11 cellular contexts compared by ENCODE assay signal in the genomic region with DNA sequence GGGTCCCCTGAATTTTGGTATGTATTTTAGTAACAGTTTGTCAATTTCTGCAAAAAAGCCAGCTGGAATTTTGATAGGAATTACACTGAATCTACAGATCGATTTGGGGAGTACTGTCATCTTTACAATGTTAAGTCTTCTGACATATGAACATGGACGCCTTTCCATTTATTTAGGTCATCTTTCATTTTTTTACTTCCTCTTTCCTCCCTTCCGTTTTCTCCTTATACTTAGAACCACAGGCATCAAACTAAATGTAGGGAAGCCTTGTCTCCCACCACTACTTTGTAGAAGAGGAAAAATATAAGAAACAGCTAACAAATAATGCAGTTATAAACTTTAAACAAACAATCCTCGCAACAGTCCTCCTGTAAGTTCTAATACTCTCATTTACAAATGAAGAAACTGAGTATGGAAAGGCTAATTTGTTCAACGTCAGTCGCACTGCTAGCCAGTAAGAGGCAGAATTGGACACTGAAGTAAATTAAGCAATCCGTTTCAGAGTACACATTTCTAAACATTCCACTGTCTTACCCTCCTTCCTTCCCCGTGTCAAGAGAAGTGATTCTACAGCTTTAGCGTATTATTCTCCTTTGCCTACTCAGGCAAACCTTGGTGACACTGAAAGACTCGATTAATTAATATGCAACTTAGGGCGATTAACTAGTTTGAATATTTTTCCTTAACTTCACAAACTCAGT. TPM values are rescaled to one million over a fixed set of nuclear protein-coding genes. Genes with fewer than 3 reads are reported as not detected.
DNase-seq lines count a peak whose midpoint lies in the region; ATAC-seq, FAIRE-seq and TF ChIP-seq lines count a peak whose summit lies in the region.
"Had no signal": no experiment of that assay in that cellular context is flagged by ENCODE, and none has a peak within 500 bp of the region (broad histone marks: within the 10 kb centered on the region; RNA-seq: fewer than 3 reads in every experiment).

No MANE protein-coding gene starts in this region.

- no peak overlapping the region for H3K4me3 Mint-ChIP-seq in activated CD4-positive, alpha-beta T cell treated with anti-CD3 and anti-CD28 coated beads for 36 hours
- H3K4me3 Mint-ChIP-seq in stimulated activated memory B cell treated with anti-CD40 and anti-IgM and Interleukin-4, amounts not matched to agents 10 μg/mL and 1 μg/mL and 100 μg/mL, for 72 hours = peak overlapping the region; percentile 62

- no peak for TF ChIP-seq RAD21 in K562 (CRISPR knock-in tag; conservative IDR thresholded peaks at IDR 0.05 in 1 of 2, IDR thresholded peaks at IDR 0.05 in 1 of 2)

- H3K36me3 ChIP-seq in K562 (ENCODE audit: control insufficient read depth, insufficient read depth, low read length) (peaks cover 8% of the 10 kb centered on the region; the same call in 2 of the 3 replicates), stomach (peaks cover 0 to 14% (median 0%) of the 10 kb centered on the region in 4 donors)

- no peaks in the 10 kb centered on the region for H3K9me3 ChIP-seq in K562 (replicated peaks; ENCODE audit: control insufficient read depth, insufficient read depth, low read depth, low read length)
- H3K9me3 ChIP-seq in stomach = no peaks in the 10 kb centered on the region

- no peaks in the 10 kb centered on the region for H3K27me3 Mint-ChIP-seq in activated CD4-positive, alpha-beta T cell treated with anti-CD3 and anti-CD28 coated beads for 36 hours
- H3K27me3 Mint-ChIP-seq in stimulated activated memory B cell treated with anti-CD40 and anti-IgM and Interleukin-4, amounts not matched to agents 10 μg/mL and 1 μg/mL and 100 μg/mL, for 72 hours = no peaks in the 10 kb centered on the region

- no TSS peak for BruUV-seq in K562 (replicated peaks; lab: Mats Ljungman, UMichigan)

- POLR2A ChIA-PET in activated CD4-positive, alpha-beta T cell treated with anti-CD3 and anti-CD28 coated beads for 36 hours (lab: Charles Lee) = no interaction called here
- POLR2A ChIA-PET in K562 (lab: Yijun Ruan, JAX) = interaction anchor here (0.7 kb wide), 1 partner anchor 11 kb away, joined by 4 read pairs; no protein-coding TSS in a partner anchor

- no peak for ATAC-seq in activated CD4-positive, alpha-beta T cell treated with anti-CD3 and anti-CD28 coated beads for 36 hours
- no peak for ATAC-seq in K562
- no peak for ATAC-seq in stimulated activated memory B cell treated with anti-CD40 and anti-IgM and Interleukin-4, amounts not matched to agents 10 μg/mL and 1 μg/mL and 100 μg/mL, for 72 hours

- intact Hi-C loops in activated CD4-positive, alpha-beta T cell treated with anti-CD3 and anti-CD28 coated beads for 36 hours (cut with DNase I, micrococcal nuclease) = no loop called here
- intact Hi-C loops in K562 (cut with micrococcal nuclease) (no loop called here), stomach (cut with DNase I; ENCODE audit: low total_unique reads) (no loop called here)

- 58% methylated on average over 11 of the region's 11 CpGs for WGBS in K562 (ENCODE audit: insufficient coverage, low coverage, missing lambda C conversion rate)
- WGBS in stomach, 5 donors = 69 to 82% (median 76%) methylated on average over 11 of the region's 11 CpGs

- peaks cover 18% of the 10 kb centered on the region for H4K20me1 ChIP-seq in K562 (replicated peaks; ENCODE audit: control insufficient read depth, insufficient read depth, low read length)

- no peaks in the 10 kb centered on the region for H3K9me1 ChIP-seq in K562 (ENCODE audit: control insufficient read depth, insufficient read depth, low read length)

- H3K4me3 ChIP-seq in K562 (no peak overlapping the region), stomach (no peak overlapping the region)

- H3K4me1 ChIP-seq in K562 (replicated peaks in 1 of 2; ENCODE audit: control insufficient read depth in 2 of 2, insufficient read depth in 2 of 2, low read length in 2 of 2) (peaks cover 6 to 15% of the 10 kb centered on the region in 2 experiments; a peak in 4 of 5 replicates), stomach (peaks cover 4 to 99% (median 63%) of the 10 kb centered on the region in 4 donors)

- peaks cover 56% of the 10 kb centered on the region for H3K4me1 Mint-ChIP-seq in activated CD4-positive, alpha-beta T cell treated with anti-CD3 and anti-CD28 coated beads for 36 hours
- peaks cover 58% of the 10 kb centered on the region for H3K4me1 Mint-ChIP-seq in stimulated activated memory B cell treated with anti-CD40 and anti-IgM and Interleukin-4, amounts not matched to agents 10 μg/mL and 1 μg/mL and 100 μg/mL, for 72 hours

- H3K27me3 ChIP-seq in K562 (ENCODE audit: control insufficient read depth in 2 of 2, insufficient read depth in 2 of 2, low read length in 2 of 2) (no peaks in the 10 kb centered on the region), stomach (no peaks in the 10 kb centered on the region)

- TF ChIP-seq CTCF in K562 (IDR thresholded peaks at IDR 0.05 in 2 of 3, conservative IDR thresholded peaks at IDR 0.05 in 1 of 3; ENCODE audit: insufficient read depth in 2 of 3, low read depth in 1 of 3, low read length in 3 of 3) (no peak), stomach (IDR thresholded peaks at IDR 0.05) (no peak)

- peaks cover 90% of the 10 kb centered on the region for H3K79me2 ChIP-seq in K562 (ENCODE audit: control insufficient read depth, insufficient read depth, low read length)

- H2AFZ ChIP-seq in K562 (ENCODE audit: low read depth, low read length) = no peak overlapping the region

- FAIRE-seq in K562 (lab: Jason Lieb, UNC) = peak; percentile 40
- FAIRE-seq: endothelial cell of umbilical vein had no signal

- TF ChIP-seq POLR2A in K562 (conservative IDR thresholded peaks at IDR 0.05) (no peak), stomach (IDR thresholded peaks at IDR 0.05) (no peak)

- H3K27ac Mint-ChIP-seq in activated CD4-positive, alpha-beta T cell treated with anti-CD3 and anti-CD28 coated beads for 36 hours = peak overlapping the region; percentile 52
- peak overlapping the region; percentile 62 for H3K27ac Mint-ChIP-seq in stimulated activated memory B cell treated with anti-CD40 and anti-IgM and Interleukin-4, amounts not matched to agents 10 μg/mL and 1 μg/mL and 100 μg/mL, for 72 hours

- no peak overlapping the region for H3K9ac ChIP-seq in K562 (ENCODE audit: insufficient read depth in 1 of 2, low read depth in 2 of 2, low read length in 2 of 2)

- peaks cover 13% of the 10 kb centered on the region for H3K36me3 Mint-ChIP-seq in activated CD4-positive, alpha-beta T cell treated with anti-CD3 and anti-CD28 coated beads for 36 hours (ENCODE audit: low read depth)
- peaks cover 16% of the 10 kb centered on the region for H3K36me3 Mint-ChIP-seq in stimulated activated memory B cell treated with anti-CD40 and anti-IgM and Interleukin-4, amounts not matched to agents 10 μg/mL and 1 μg/mL and 100 μg/mL, for 72 hours

- 0 out of 2 replicates have a peak overlapping the region, but pooled peaks have one; percentile 14 for H3K4me2 ChIP-seq in K562 (ENCODE audit: insufficient read depth, low read length)

- CTCF ChIA-PET in activated CD4-positive, alpha-beta T cell treated with anti-CD3 and anti-CD28 coated beads for 36 hours (lab: Charles Lee) = interaction anchor here (0.9 to 1.0 kb wide), 2 partner anchors 18 to 20 kb away, joined by 3 to 5 read pairs; no protein-coding TSS in a partner anchor
- CTCF ChIA-PET in K562 (lab: Yijun Ruan, JAX; ENCODE audit: low intra/inter-chr PET ratio) = no interaction called here

- no peak for TF ChIP-seq EP300 in K562 (IDR thresholded peaks at IDR 0.05; ENCODE audit: low read length)
- no peak for TF ChIP-seq EP300 in stomach (IDR thresholded peaks at IDR 0.05)

- peak overlapping the region; percentile 61; the same call in 1 of the 3 replicates for H3K27ac ChIP-seq in K562 (ENCODE audit: extremely low read depth, low read depth, low read length)
- peak overlapping the region in 2 of 5 donors; percentile 9 to 56 for H3K27ac ChIP-seq in stomach
- H3K27ac ChIP-seq: 22Rv1 had no signal

- H3K9me3 Mint-ChIP-seq in activated CD4-positive, alpha-beta T cell treated with anti-CD3 and anti-CD28 coated beads for 36 hours (ENCODE audit: low read depth) = no peaks in the 10 kb centered on the region
- H3K9me3 Mint-ChIP-seq in stimulated activated memory B cell treated with anti-CD40 and anti-IgM and Interleukin-4, amounts not matched to agents 10 μg/mL and 1 μg/mL and 100 μg/mL, for 72 hours = no peaks in the 10 kb centered on the region

- DNase-seq in activated CD4-positive, alpha-beta T cell treated with anti-CD3 and anti-CD28 coated beads for 36 hours = no peak
- no peak for DNase-seq in activated CD4-positive, alpha-beta T cell treated with anti-CD3 and anti-CD28 coated beads, Interleukin-2, amount 50 U/mL, for 48 hours
- no peak for DNase-seq in K562 (ENCODE audit: extremely low read depth in 1 of 4, low spot score in 3 of 4)
- no peak for DNase-seq in NCI-H345 treated with DMSO at 0.1 percent for 48 hours (lab: John Stamatoyannopoulos, UW; ENCODE audit: unreplicated experiment)
- no peak for DNase-seq in stomach
- DNase-seq: activated CD4-positive, alpha-beta T cell treated with anti-CD3 and anti-CD28 coated beads, Interleukin-2, amount 50 U/mL, for 4 hours; SHP77; substantia nigra had no signal

- in situ Hi-C loops in K562 (cut with MboI) = no loop called here

RNA-seq across cellular contexts. Expression of a gene that starts 25.6 kb away (rescaled TPM):
- total RNA-seq in activated CD4-positive, alpha-beta T cell treated with anti-CD3 and anti-CD28 coated beads for 36 hours = 100 to 1,000 TPM; 438 to 449 TPM
- total RNA-seq in K562 (2011; cell fraction: chromatin; rRNA removed; ENCODE audit: low replicate concordance) = 37.6 and 39.3 TPM in 2 replicates
- total RNA-seq in K562 (2011; cell fraction: nucleolus; rRNA removed) = 40.9 and 41.2 TPM in 2 replicates
- total RNA-seq in K562 (2011; cell fraction: nucleoplasm; rRNA removed) = 54.2 and 73.1 TPM in 2 replicates
- total RNA-seq in K562 (2014; rRNA removed) = 136 and 147 TPM in 2 replicates
- 214 and 232 TPM in 2 replicates for total RNA-seq in K562 (2014; rRNA removed; fragmentation: Illumina TruSeq; extraction: Trizol)
- total RNA-seq in K562 (2015; rRNA removed; fragmentation: Illumina TruSeq; extraction: Trizol) = 229 and 236 TPM in 2 replicates
- 255 and 267 TPM in 2 replicates for total RNA-seq in K562 (2021)
- 136 and 148 TPM in 2 replicates for polyA plus RNA-seq in K562 (2011; rRNA removed)
- 137 and 195 TPM in 2 replicates for polyA plus RNA-seq in K562 (2011; cell fraction: cytosol; rRNA removed)
- 75.2 and 120 TPM in 2 replicates for polyA plus RNA-seq in K562 (2011; cell fraction: nucleus; rRNA removed)
- polyA plus RNA-seq in K562 (2012) = 285 and 304 TPM in 2 replicates
- polyA plus RNA-seq in K562 (2014; fragmentation: Illumina TruSeq; extraction: Trizol) = 269 and 334 TPM in 2 replicates
- polyA plus RNA-seq in K562 (2014; fragmentation: Nextera tagmentation; extraction: Ambion mirVana) = 100 to 1,000 TPM; 345 to 540 TPM
- polyA plus RNA-seq in K562 (2014; rRNA removed) = 147 and 152 TPM in 2 replicates
- polyA minus RNA-seq in K562 (2011; rRNA and poly(A)+ RNA removed) = 216 and 222 TPM in 2 replicates
- polyA minus RNA-seq in K562 (2011; cell fraction: cytosol; rRNA and poly(A)+ RNA removed) = 249 and 294 TPM in 2 replicates
- 20.9 and 49.4 TPM in 2 replicates for polyA minus RNA-seq in K562 (2011; cell fraction: nucleus; rRNA and poly(A)+ RNA removed)
- 100 to 1,000 TPM; 107 to 380 (median 374) TPM for total RNA-seq in stomach
- 100 to 1,000 TPM; 218 to 461 (median 340) TPM for polyA plus RNA-seq in stomach

RNA-seq across cellular contexts. Expression of a gene that starts 26.0 kb away (rescaled TPM):
- total RNA-seq in activated CD4-positive, alpha-beta T cell treated with anti-CD3 and anti-CD28 coated beads for 36 hours = 1 to 10 TPM; 9.4 TPM
- 15.7 and 36.6 TPM in 2 replicates for total RNA-seq in K562 (2011; cell fraction: chromatin; rRNA removed; ENCODE audit: low replicate concordance)
- 21.7 and 24.9 TPM in 2 replicates for total RNA-seq in K562 (2011; cell fraction: nucleolus; rRNA removed)
- total RNA-seq in K562 (2011; cell fraction: nucleoplasm; rRNA removed) = 23.7 and 33.4 TPM in 2 replicates
- total RNA-seq in K562 (2014; rRNA removed) (6.5 and 8.0 TPM in 2 replicates), K562 (2014; rRNA removed; fragmentation: Illumina TruSeq; extraction: Trizol) (6.4 and 6.6 TPM in 2 replicates), K562 (2015; rRNA removed; fragmentation: Illumina TruSeq; extraction: Trizol) (7.5 and 8.3 TPM in 2 replicates), K562 (2021) (7.7 and 8.2 TPM in 2 replicates), stomach (10 to 100 TPM in 4 of 5 donors, not detected in 1; 10.3 to 39.8 (median 18.4) TPM)
- polyA plus RNA-seq in K562 (2011; rRNA removed) (9.3 and 11.7 TPM in 2 replicates), K562 (2014; fragmentation: Illumina TruSeq; extraction: Trizol) (14.6 and 15.4 TPM in 2 replicates), K562 (2014; fragmentation: Nextera tagmentation; extraction: Ambion mirVana) (1 to 10 TPM; 4.0 to 4.2 TPM), K562 (2014; rRNA removed) (8.8 and 9.5 TPM in 2 replicates), stomach (10 to 100 TPM; 18.3 to 31.2 (median 22.1) TPM)
- polyA plus RNA-seq in K562 (2011; cell fraction: cytosol; rRNA removed) = 15.7 and 16.0 TPM in 2 replicates
- 4.7 and 9.4 TPM in 2 replicates for polyA plus RNA-seq in K562 (2011; cell fraction: nucleus; rRNA removed)
- 10.3 and 13.8 TPM in 2 replicates for polyA plus RNA-seq in K562 (2012)
- 7.7 and 9.8 TPM in 2 replicates for polyA minus RNA-seq in K562 (2011; rRNA and poly(A)+ RNA removed)
- polyA minus RNA-seq in K562 (2011; cell fraction: cytosol; rRNA and poly(A)+ RNA removed) = 4.1 and 4.7 TPM in 2 replicates
- 5.7 and 8.4 TPM in 2 replicates for polyA minus RNA-seq in K562 (2011; cell fraction: nucleus; rRNA and poly(A)+ RNA removed)

RNA-seq across cellular contexts. Expression of a gene that starts 28.1 kb away (rescaled TPM):
- total RNA-seq in activated CD4-positive, alpha-beta T cell treated with anti-CD3 and anti-CD28 coated beads for 36 hours = 100 to 1,000 TPM; 182 to 306 TPM
- 4.0 and 12.8 TPM in 2 replicates for total RNA-seq in K562 (2011; cell fraction: chromatin; rRNA removed; ENCODE audit: low replicate concordance)
- 6.8 and 7.7 TPM in 2 replicates for total RNA-seq in K562 (2011; cell fraction: nucleolus; rRNA removed)
- 2.8 and 3.7 TPM in 2 replicates for total RNA-seq in K562 (2011; cell fraction: nucleoplasm; rRNA removed)
- total RNA-seq in K562 (2014; rRNA removed) (0.57 TPM in 1 of 2 replicates, not detected in the other), K562 (2014; rRNA removed; fragmentation: Illumina TruSeq; extraction: Trizol) (not detected in 2 replicates), K562 (2015; rRNA removed; fragmentation: Illumina TruSeq; extraction: Trizol) (0.25 TPM in 1 of 2 replicates, not detected in the other), K562 (2021) (1.3 and 1.6 TPM in 2 replicates), stomach (100 to 1,000 TPM in 3 of 5 donors, 10 to 100 TPM in 2; 58.4 to 350 (median 155) TPM)
- polyA plus RNA-seq in K562 (2011; rRNA removed) (0.08 TPM in 1 of 2 replicates, not detected in the other), K562 (2014; fragmentation: Illumina TruSeq; extraction: Trizol) (not detected in 2 replicates), K562 (2014; fragmentation: Nextera tagmentation; extraction: Ambion mirVana) (under 1 TPM in 1 of 2 experiments, not detected in 1; 0.08 TPM), K562 (2014; rRNA removed) (0.09 and 0.16 TPM in 2 replicates), stomach (100 to 1,000 TPM; 344 to 452 (median 355) TPM)
- polyA plus RNA-seq in K562 (2011; cell fraction: cytosol; rRNA removed) = 0.12 and 0.15 TPM in 2 replicates
- 1.0 and 2.1 TPM in 2 replicates for polyA plus RNA-seq in K562 (2011; cell fraction: nucleus; rRNA removed)
- 0.37 TPM in 1 of 2 replicates, not detected in the other for polyA plus RNA-seq in K562 (2012)
- 0.32 and 0.60 TPM in 2 replicates for polyA minus RNA-seq in K562 (2011; rRNA and poly(A)+ RNA removed)
- 2.0 and 3.9 TPM in 2 replicates for polyA minus RNA-seq in K562 (2011; cell fraction: cytosol; rRNA and poly(A)+ RNA removed)
- 2.7 and 3.6 TPM in 2 replicates for polyA minus RNA-seq in K562 (2011; cell fraction: nucleus; rRNA and poly(A)+ RNA removed)

RNA-seq across cellular contexts. Expression of a gene that starts 36.1 kb away (rescaled TPM):
- 1 to 10 TPM; 3.6 to 4.1 TPM for total RNA-seq in activated CD4-positive, alpha-beta T cell treated with anti-CD3 and anti-CD28 coated beads for 36 hours
- total RNA-seq in K562 (2011; cell fraction: chromatin; rRNA removed; ENCODE audit: low replicate concordance) = 9.9 and 19.2 TPM in 2 replicates
- 8.2 and 11.2 TPM in 2 replicates for total RNA-seq in K562 (2011; cell fraction: nucleolus; rRNA removed)
- total RNA-seq in K562 (2011; cell fraction: nucleoplasm; rRNA removed) = 4.3 and 8.5 TPM in 2 replicates
- total RNA-seq in K562 (2014; rRNA removed) (0.37 and 0.41 TPM in 2 replicates), K562 (2014; rRNA removed; fragmentation: Illumina TruSeq; extraction: Trizol) (0.18 and 0.29 TPM in 2 replicates), K562 (2015; rRNA removed; fragmentation: Illumina TruSeq; extraction: Trizol) (0.14 and 0.41 TPM in 2 replicates), K562 (2021) (0.72 and 1.5 TPM in 2 replicates), stomach (10 to 100 TPM in 4 of 5 donors, 1 to 10 TPM in 1; 4.5 to 27.8 (median 14.7) TPM)
- polyA plus RNA-seq in K562 (2011; rRNA removed) (1.6 and 4.4 TPM in 2 replicates), K562 (2014; fragmentation: Illumina TruSeq; extraction: Trizol) (0.52 and 0.76 TPM in 2 replicates), K562 (2014; fragmentation: Nextera tagmentation; extraction: Ambion mirVana) (under 1 TPM; 0.25 to 0.66 TPM), K562 (2014; rRNA removed) (0.98 and 2.1 TPM in 2 replicates), stomach (10 to 100 TPM in 1 of 3 donors, 1 to 10 TPM in 2; 6.9 to 15.0 (median 8.4) TPM)
- 0.58 and 0.99 TPM in 2 replicates for polyA plus RNA-seq in K562 (2011; cell fraction: cytosol; rRNA removed)
- polyA plus RNA-seq in K562 (2011; cell fraction: nucleus; rRNA removed) = 38.0 and 49.6 TPM in 2 replicates
- 0.86 and 6.3 TPM in 2 replicates for polyA plus RNA-seq in K562 (2012)
- polyA minus RNA-seq in K562 (2011; rRNA and poly(A)+ RNA removed) = 0.42 and 0.70 TPM in 2 replicates
- polyA minus RNA-seq in K562 (2011; cell fraction: cytosol; rRNA and poly(A)+ RNA removed) = not detected in 2 replicates
- 1.2 and 2.0 TPM in 2 replicates for polyA minus RNA-seq in K562 (2011; cell fraction: nucleus; rRNA and poly(A)+ RNA removed)

RNA-seq across cellular contexts. Expression of a gene that starts 42.9 kb away (rescaled TPM):
- total RNA-seq in activated CD4-positive, alpha-beta T cell treated with anti-CD3 and anti-CD28 coated beads for 36 hours = 10 to 100 TPM in 1 of 2 experiments, 1 to 10 TPM in 1; 9.5 to 12.6 TPM
- 13.0 and 26.2 TPM in 2 replicates for total RNA-seq in K562 (2011; cell fraction: chromatin; rRNA removed; ENCODE audit: low replicate concordance)
- total RNA-seq in K562 (2011; cell fraction: nucleolus; rRNA removed) = 4.1 and 5.8 TPM in 2 replicates
- total RNA-seq in K562 (2011; cell fraction: nucleoplasm; rRNA removed) = 10.6 and 13.0 TPM in 2 replicates
- 1.9 and 4.7 TPM in 2 replicates for total RNA-seq in K562 (2014; rRNA removed)
- 2.7 and 3.1 TPM in 2 replicates for total RNA-seq in K562 (2014; rRNA removed; fragmentation: Illumina TruSeq; extraction: Trizol)
- total RNA-seq in K562 (2015; rRNA removed; fragmentation: Illumina TruSeq; extraction: Trizol) = 3.7 and 4.2 TPM in 2 replicates
- 7.2 and 8.8 TPM in 2 replicates for total RNA-seq in K562 (2021)
- polyA plus RNA-seq in K562 (2011; rRNA removed) = 5.9 and 12.4 TPM in 2 replicates
- polyA plus RNA-seq in K562 (2011; cell fraction: cytosol; rRNA removed) = 10.9 and 11.2 TPM in 2 replicates
- polyA plus RNA-seq in K562 (2011; cell fraction: nucleus; rRNA removed) = 83.5 and 91.2 TPM in 2 replicates
- 9.5 and 18.2 TPM in 2 replicates for polyA plus RNA-seq in K562 (2012)
- 5.7 and 7.4 TPM in 2 replicates for polyA plus RNA-seq in K562 (2014; fragmentation: Illumina TruSeq; extraction: Trizol)
- polyA plus RNA-seq in K562 (2014; fragmentation: Nextera tagmentation; extraction: Ambion mirVana) = 1 to 10 TPM; 6.0 to 7.0 TPM
- polyA plus RNA-seq in K562 (2014; rRNA removed) = 4.1 and 6.4 TPM in 2 replicates
- polyA minus RNA-seq in K562 (2011; rRNA and poly(A)+ RNA removed) = 6.1 and 8.2 TPM in 2 replicates
- 11.1 TPM in 1 of 2 replicates, not detected in the other for polyA minus RNA-seq in K562 (2011; cell fraction: cytosol; rRNA and poly(A)+ RNA removed)
- polyA minus RNA-seq in K562 (2011; cell fraction: nucleus; rRNA and poly(A)+ RNA removed) = 3.6 and 5.6 TPM in 2 replicates
- 10 to 100 TPM in 3 of 5 donors, 1 to 10 TPM in 2; 2.3 to 19.7 (median 10.6) TPM for total RNA-seq in stomach
- 1 to 10 TPM; 3.5 to 7.3 (median 4.5) TPM for polyA plus RNA-seq in stomach

Comparison
In these comparisons a context has a peak if more than half of its experiments do, and no peak if none do; other contexts are left out.
1. RNA of a gene that starts 28.1 kb away (total RNA-seq): 182 to 306 TPM in activated CD4-positive, alpha-beta T cell treated with anti-CD3 and anti-CD28 coated beads for 36 hours and 58.4 to 350 TPM in stomach; 0.25 to 12.8 TPM in K562; every median in the first group is over 4 times any median in the second.